21 cellular contexts compared by ENCODE assay signal in the genomic region with DNA sequence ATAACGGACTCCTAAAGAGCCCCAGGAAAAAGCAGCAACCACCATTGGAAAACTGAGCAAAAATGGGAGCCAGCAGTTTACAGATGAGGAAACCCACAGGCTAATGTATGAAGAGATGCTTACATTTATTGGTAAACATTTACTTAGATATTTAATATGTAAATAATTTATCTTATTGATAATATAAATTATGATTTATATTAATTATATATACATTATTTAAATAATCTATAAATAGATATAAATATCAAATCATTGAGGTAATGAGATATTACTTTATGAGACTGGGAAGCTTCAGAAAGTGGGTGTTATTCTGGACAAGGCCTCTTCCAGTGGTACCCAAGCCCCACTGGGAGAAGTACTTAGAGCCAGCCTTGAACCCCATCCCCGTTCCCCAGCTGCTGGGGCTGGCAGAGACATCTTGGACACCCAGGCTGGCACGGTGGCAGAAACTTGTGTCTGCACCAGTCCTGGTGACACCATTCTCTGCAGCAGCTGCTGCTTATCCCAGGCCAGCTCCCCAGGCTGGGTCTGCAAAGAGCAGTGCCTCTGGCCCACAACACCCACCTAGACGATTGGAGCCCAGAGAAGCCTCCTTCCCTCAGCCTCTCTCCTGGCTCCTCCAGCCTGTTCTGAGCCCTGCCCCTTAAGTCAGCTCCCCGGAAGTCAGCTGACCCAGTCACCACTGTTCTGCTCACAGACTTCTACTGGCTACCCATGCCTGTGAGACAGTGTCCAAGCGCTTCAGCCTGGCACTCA.
"Had no signal": no experiment of that assay in that cellular context is flagged by ENCODE, and none has a peak within 500 bp of the region (broad histone marks: within the 10 kb centered on the region; RNA-seq: fewer than 3 reads in every experiment).

No MANE protein-coding gene starts in this region.

- H3K27ac ChIP-seq: dorsolateral prefrontal cortex, psoas muscle, right lobe of liver, suprapubic skin, upper lobe of left lung had no signal

- H3K4me1 ChIP-seq: ascending aorta, breast epithelium, right lobe of liver had no signal

- H3K36me3 ChIP-seq: breast epithelium, right lobe of liver had no signal

- H3K9me3 Mint-ChIP-seq: activated CD4-positive, alpha-beta T cell treated with anti-CD3 and anti-CD28 coated beads, Interleukin-2, amount 10 ng/mL, durations not matched to agents 24 days and 14 days; endodermal cell; naive thymus-derived CD8-positive, alpha-beta T cell; stimulated activated naive CD8-positive, alpha-beta T cell treated with anti-CD3 and anti-CD28 coated beads, Interleukin-15, Interleukin-2, amounts not matched to agents 100 ng/mL and 50 ng/mL, for 24 hours; T-helper 2 cell treated with Interferon-gamma antibody and Interleukin-4, amounts not matched to agents 5 μg/mL and 100 μg/mL, for 36 hours had no signal

- H3K36me3 Mint-ChIP-seq: naive thymus-derived CD8-positive, alpha-beta T cell had no signal

- H3K27ac Mint-ChIP-seq: activated CD4-positive, alpha-beta T cell treated with anti-CD3 and anti-CD28 coated beads, Interleukin-2, amount 10 ng/mL, durations not matched to agents 24 days and 14 days; endodermal cell; stimulated activated naive CD8-positive, alpha-beta T cell treated with anti-CD3 and anti-CD28 coated beads, Interleukin-15, Interleukin-2, amounts not matched to agents 100 ng/mL and 50 ng/mL, for 24 hours; T-helper 2 cell treated with Interferon-gamma antibody and Interleukin-4, amounts not matched to agents 5 μg/mL and 100 μg/mL, for 36 hours had no signal

- H3K9me3 ChIP-seq: ascending aorta, breast epithelium, psoas muscle, right lobe of liver, suprapubic skin, upper lobe of left lung had no signal

- H3K27me3 ChIP-seq: ascending aorta, breast epithelium, right lobe of liver, suprapubic skin, upper lobe of left lung had no signal

- DNase-seq: activated CD4-positive, alpha-beta T cell treated with anti-CD3 and anti-CD28 coated beads, Interleukin-2, amount 10 ng/mL, durations not matched to agents 24 days and 14 days; activated CD4-positive, CD25-positive, alpha-beta regulatory T cell; activated CD8-positive, alpha-beta memory T cell treated with anti-CD3 and anti-CD28 coated beads for 24 hours; activated naive CD4-positive, alpha-beta T cell treated with Interleukin-2 at 50 U/mL for 16 hours; endodermal cell; erythroblast; islet precursor cell; mammary epithelial cell; naive thymus-derived CD8-positive, alpha-beta T cell; nucleus accumbens; SW 1271; upper lobe of left lung had no signal

- H3K4me3 Mint-ChIP-seq: activated CD4-positive, alpha-beta T cell treated with anti-CD3 and anti-CD28 coated beads, Interleukin-2, amount 10 ng/mL, durations not matched to agents 24 days and 14 days; endodermal cell; naive thymus-derived CD8-positive, alpha-beta T cell; stimulated activated naive CD8-positive, alpha-beta T cell treated with anti-CD3 and anti-CD28 coated beads, Interleukin-15, Interleukin-2, amounts not matched to agents 100 ng/mL and 50 ng/mL, for 24 hours; T-helper 2 cell treated with Interferon-gamma antibody and Interleukin-4, amounts not matched to agents 5 μg/mL and 100 μg/mL, for 36 hours had no signal

- H3K4me3 ChIP-seq: ascending aorta, breast epithelium, dorsolateral prefrontal cortex, psoas muscle, right lobe of liver, suprapubic skin, upper lobe of left lung had no signal

- ATAC-seq: left lobe of liver; naive thymus-derived CD8-positive, alpha-beta T cell had no signal
